Comparison of ENCODE assay signal across 3 cellular contexts in genomic region chr20:56234110-56234509, GRCh38.
TF ChIP-seq lines count a peak whose summit lies in the region.

No MANE protein-coding gene starts in this region.

TF ChIP-seq in HepG2, 621 proteins besides CTCF, POLR2A, EP300 and RAD21:
- TF ChIP-seq HNRNPH1 (optimal IDR thresholded peaks at IDR 0.05; ENCODE audit: low read depth, low read length) (no peak), LCORL (IDR thresholded peaks at IDR 0.05) (peak; percentile 21; the same call in 1 of the 2 replicates), LCORL (CRISPR knock-in tag; IDR thresholded peaks at IDR 0.05) (no peak), ATF3 (CRISPR knock-in tag; IDR thresholded peaks at IDR 0.05) (no peak), RAD51 (IDR thresholded peaks at IDR 0.05; ENCODE audit: borderline replicate concordance) (peak; percentile 92), ZNF768 (CRISPR knock-in tag; IDR thresholded peaks at IDR 0.05) (no peak), ZNF430 (CRISPR knock-in tag; IDR thresholded peaks at IDR 0.05) (no peak), CBFB (CRISPR knock-in tag; IDR thresholded peaks at IDR 0.05) (no peak), HNRNPUL1 (IDR thresholded peaks at IDR 0.05; ENCODE audit: low read depth, low read length) (no peak), TEF (CRISPR knock-in tag; IDR thresholded peaks at IDR 0.05) (no peak), BRD4 (CRISPR knock-in tag; IDR thresholded peaks at IDR 0.05) (no peak), JDP2 (CRISPR knock-in tag; IDR thresholded peaks at IDR 0.05; ENCODE audit: borderline replicate concordance) (no peak), ZNF629 (CRISPR knock-in tag; conservative IDR thresholded peaks at IDR 0.05) (no peak), TAF15 (IDR thresholded peaks at IDR 0.05; ENCODE audit: low read depth, low read length, poor library complexity, severe bottlenecking) (no peak), ZNF326 (CRISPR knock-in tag; IDR thresholded peaks at IDR 0.05; ENCODE audit: borderline replicate concordance) (no peak), ZBTB20 (CRISPR knock-in tag; IDR thresholded peaks at IDR 0.05; ENCODE audit: borderline replicate concordance, low read depth) (no peak), ZNF557 (CRISPR knock-in tag; IDR thresholded peaks at IDR 0.05) (no peak), ZNF567 (CRISPR knock-in tag; IDR thresholded peaks at IDR 0.05; ENCODE audit: borderline replicate concordance) (no peak), ZNF256 (CRISPR knock-in tag; conservative IDR thresholded peaks at IDR 0.05) (no peak), KDM2A (CRISPR knock-in tag; IDR thresholded peaks at IDR 0.05; ENCODE audit: borderline replicate concordance, low read depth) (no peak), USF2 (IDR thresholded peaks at IDR 0.05; ENCODE audit: low read depth, low read length) (peak; percentile 71), USF2 (CRISPR knock-in tag; IDR thresholded peaks at IDR 0.05; ENCODE audit: borderline replicate concordance) (no peak), ZNF431 (CRISPR knock-in tag; IDR thresholded peaks at IDR 0.05; ENCODE audit: borderline replicate concordance, low read depth) (no peak), HNF4A (CRISPR knock-in tag; IDR thresholded peaks at IDR 0.05) (no peak), XRCC5 (optimal IDR thresholded peaks at IDR 0.05; ENCODE audit: low read length) (no peak)

TF ChIP-seq in A549, 52 proteins besides CTCF, POLR2A, EP300 and RAD21:
- TF ChIP-seq USF2 (IDR thresholded peaks at IDR 0.05) (peak; percentile 57), POLR2AphosphoS2 (conservative IDR thresholded peaks at IDR 0.05; ENCODE audit: low read length) (no peak), FOXS1 (CRISPR knock-in tag; IDR thresholded peaks at IDR 0.05) (no peak), ESRRA (IDR thresholded peaks at IDR 0.05; ENCODE audit: borderline replicate concordance, low read length) (no peak)

TF ChIP-seq in K562, 482 proteins besides CTCF, POLR2A, EP300 and RAD21:
- TF ChIP-seq CHCHD3 (CRISPR knock-in tag; IDR thresholded peaks at IDR 0.05) (no peak), TFE3 (CRISPR knock-in tag; IDR thresholded peaks at IDR 0.05) (peak; percentile 83), RAD51 (IDR thresholded peaks at IDR 0.05; ENCODE audit: borderline replicate concordance, low read depth) (peak; percentile 74), IFI16 (CRISPR knock-in tag; IDR thresholded peaks at IDR 0.05) (no peak), TOE1 (IDR thresholded peaks at IDR 0.05; ENCODE audit: borderline replicate concordance) (peak; percentile 48; the same call in 1 of the 2 replicates), TOE1 (CRISPR knock-in tag; IDR thresholded peaks at IDR 0.05; ENCODE audit: borderline replicate concordance, low read depth) (no peak), USF2 (CRISPR knock-in tag; IDR thresholded peaks at IDR 0.05) (peak; percentile 28; the same call in 1 of the 2 replicates), USF1 (CRISPR knock-in tag; IDR thresholded peaks at IDR 0.05) (peak; percentile 56; the same call in 1 of the 2 replicates)
TF ChIP-seq in K562: peak in this region for 5.
